Comparison of ENCODE assay signal across 24 cellular contexts in genomic region chr17:37158290-37158689, GRCh38.
DNase-seq lines count a peak whose midpoint lies in the region; ATAC-seq, FAIRE-seq and TF ChIP-seq lines count a peak whose summit lies in the region.
"Had no signal": no experiment of that assay in that cellular context is flagged by ENCODE, and none has a peak within 500 bp of the region (broad histone marks: within the 10 kb centered on the region; RNA-seq: fewer than 3 reads in every experiment).

No MANE protein-coding gene starts in this region.

- no TSS peak for BruUV-seq in MCF 10A (replicated peaks; lab: Mats Ljungman, UMichigan)

- no peak overlapping the region for H4K8ac ChIP-seq in trophoblast cell (ENCODE audit: low read depth, low read length)

- H2BK5ac ChIP-seq in trophoblast cell (ENCODE audit: low read depth, low read length, poor library complexity): no peak overlapping the region

- H4K12ac ChIP-seq in trophoblast cell (ENCODE audit: low read depth, low read length): no peak overlapping the region

- FAIRE-seq in bronchial epithelial cell (lab: Jason Lieb, UNC): no peak
- FAIRE-seq: A549, D721Med, GM12892, GM18507, H54 had no signal

- H3K27ac ChIP-seq in breast epithelium (no peak overlapping the region), trophoblast cell (ENCODE audit: low read depth, low read length) (no peak overlapping the region)
- H3K27ac ChIP-seq: 22Rv1, A549, C4-2B, GM23248, HL-60 had no signal

- POLR2A ChIA-PET in MCF 10A (lab: Yijun Ruan, JAX): interaction anchor here (1.3 to 2.0 kb wide), 2 partner anchors 10 to 18 kb away, joined by 4 to 7 read pairs; no protein-coding TSS in a partner anchor
- POLR2A ChIA-PET in activated CD4-positive, alpha-beta memory T cell treated with anti-CD3 and anti-CD28 coated beads, Interleukin-2, amount 10 ng/mL, durations not matched to agents 7 days and 5 days (lab: Charles Lee): no interaction called here

- peak; percentile 77 for ATAC-seq in esophagus mucosa
- ATAC-seq: A549 had no signal

- no peak for DNase-seq in MCF 10A (ENCODE audit: unreplicated experiment)
- no peak for DNase-seq in breast epithelium (ENCODE audit: low spot score in 2 of 2)
- DNase-seq in bronchial epithelial cell (ENCODE audit: low read depth): peak; percentile 67
- peak; percentile 14 to 42 for DNase-seq in trophoblast cell
- no peak for DNase-seq in SKM-1 treated with dmso at 0.1 percent for 144 hours (lab: John Stamatoyannopoulos, UW; ENCODE audit: unreplicated experiment)
- no peak for DNase-seq in activated T-cell treated with anti-CD3 and anti-CD28 coated beads for 4 hours
- DNase-seq in activated CD4-positive, alpha-beta memory T cell treated with anti-CD3 and anti-CD28 coated beads, Interleukin-2, amount 10 ng/mL, durations not matched to agents 7 days and 5 days: no peak
- DNase-seq: AML-193; Caco-2; CD4-positive, alpha-beta T cell; DMS153; DMS79; GDM1; GM23248; HCEC 1CT had no signal

- peaks cover 7% of the 10 kb centered on the region for H3K36me3 ChIP-seq in breast epithelium
- peaks cover 2% of the 10 kb centered on the region for H3K36me3 ChIP-seq in bronchial epithelial cell (ENCODE audit: control insufficient read depth, insufficient read depth, low read length)
- H3K36me3 ChIP-seq in trophoblast cell (ENCODE audit: control insufficient read depth in 1 of 2, insufficient read depth in 2 of 2, low read length in 2 of 2): peaks cover 11 to 12% of the 10 kb centered on the region in 2 experiments

- H2AK5ac ChIP-seq in trophoblast cell (ENCODE audit: low read length): no peak overlapping the region

- H3K14ac ChIP-seq in trophoblast cell (ENCODE audit: low read length): no peak overlapping the region

- H3K79me1 ChIP-seq in trophoblast cell (ENCODE audit: low read length): no peaks in the 10 kb centered on the region

- no peaks in the 10 kb centered on the region for H3K4me1 ChIP-seq in breast epithelium
- no peaks in the 10 kb centered on the region for H3K4me1 ChIP-seq in trophoblast cell (ENCODE audit: control insufficient read depth in 1 of 2, insufficient read depth in 2 of 2, low read length in 2 of 2)
- H3K4me1 ChIP-seq: Caco-2 had no signal

- no peak overlapping the region for H3K9ac ChIP-seq in trophoblast cell (ENCODE audit: low read length)
- H3K9ac ChIP-seq: GM23248 had no signal

- peaks cover 28% of the 10 kb centered on the region for H3K4me1 Mint-ChIP-seq in MCF 10A (ENCODE audit: insufficient read depth, unreplicated experiment)
- no peaks in the 10 kb centered on the region for H3K4me1 Mint-ChIP-seq in activated CD4-positive, alpha-beta memory T cell treated with anti-CD3 and anti-CD28 coated beads, Interleukin-2, amount 10 ng/mL, durations not matched to agents 7 days and 5 days

- no peak for TF ChIP-seq CTCF in MCF 10A (IDR thresholded peaks at IDR 0.05; ENCODE audit: unreplicated experiment)
- TF ChIP-seq CTCF in breast epithelium (IDR thresholded peaks at IDR 0.05): no peak
- TF ChIP-seq CTCF in bronchial epithelial cell (IDR thresholded peaks at IDR 0.05; ENCODE audit: insufficient read depth, low read length, severe bottlenecking): no peak

- no peak overlapping the region for H3K4me3 Mint-ChIP-seq in MCF 10A (ENCODE audit: unreplicated experiment)
- H3K4me3 Mint-ChIP-seq in activated CD4-positive, alpha-beta memory T cell treated with anti-CD3 and anti-CD28 coated beads, Interleukin-2, amount 10 ng/mL, durations not matched to agents 7 days and 5 days: no peak overlapping the region
- H3K4me3 Mint-ChIP-seq: CD4-positive, alpha-beta T cell had no signal

- no peak overlapping the region for H2BK12ac ChIP-seq in trophoblast cell (ENCODE audit: low read length)

- H3K4me2 ChIP-seq in trophoblast cell (ENCODE audit: low read length): no peak overlapping the region
- H3K4me2 ChIP-seq: A549 had no signal

- no peak overlapping the region for H3K4me3 ChIP-seq in breast epithelium
- no peak overlapping the region for H3K4me3 ChIP-seq in bronchial epithelial cell (ENCODE audit: low read depth, low read length)
- no peak overlapping the region for H3K4me3 ChIP-seq in trophoblast cell (ENCODE audit: low read depth, low read length)
- H3K4me3 ChIP-seq: A549, GM23248 had no signal

- H4K91ac ChIP-seq in trophoblast cell (ENCODE audit: low read depth, low read length): no peak overlapping the region

- peaks cover 5% of the 10 kb centered on the region for H3K9me3 Mint-ChIP-seq in MCF 10A (ENCODE audit: unreplicated experiment)
- no peaks in the 10 kb centered on the region for H3K9me3 Mint-ChIP-seq in activated CD4-positive, alpha-beta memory T cell treated with anti-CD3 and anti-CD28 coated beads, Interleukin-2, amount 10 ng/mL, durations not matched to agents 7 days and 5 days
- H3K9me3 Mint-ChIP-seq: CD4-positive, alpha-beta T cell had no signal

- TF ChIP-seq POLR2A in breast epithelium (IDR thresholded peaks at IDR 0.05): no peak

- no peak overlapping the region for H3K23ac ChIP-seq in trophoblast cell (ENCODE audit: low read length)

- H3K27me3 ChIP-seq in breast epithelium (no peaks in the 10 kb centered on the region), bronchial epithelial cell (ENCODE audit: control insufficient read depth, insufficient read depth, low read length) (no peaks in the 10 kb centered on the region), trophoblast cell (ENCODE audit: insufficient read depth, low read length) (no peaks in the 10 kb centered on the region)

- H3K79me2 ChIP-seq in trophoblast cell (ENCODE audit: control insufficient read depth, insufficient read depth, low read length, poor library complexity): no peaks in the 10 kb centered on the region

- H3K27me3 Mint-ChIP-seq in MCF 10A (ENCODE audit: insufficient read depth, unreplicated experiment): no peaks in the 10 kb centered on the region
- no peaks in the 10 kb centered on the region for H3K27me3 Mint-ChIP-seq in activated CD4-positive, alpha-beta memory T cell treated with anti-CD3 and anti-CD28 coated beads, Interleukin-2, amount 10 ng/mL, durations not matched to agents 7 days and 5 days
- H3K27me3 Mint-ChIP-seq: CD4-positive, alpha-beta T cell had no signal

- intact Hi-C loops in MCF 10A (cut with micrococcal nuclease): no loop called here
- intact Hi-C loops in breast epithelium (cut with DNase I; ENCODE audit: low total_unique reads): no loop called here

- peak overlapping the region; percentile 43 for H3K27ac Mint-ChIP-seq in MCF 10A (ENCODE audit: low read depth, unreplicated experiment)
- H3K27ac Mint-ChIP-seq in activated CD4-positive, alpha-beta memory T cell treated with anti-CD3 and anti-CD28 coated beads, Interleukin-2, amount 10 ng/mL, durations not matched to agents 7 days and 5 days: no peak overlapping the region
- H3K27ac Mint-ChIP-seq: CD4-positive, alpha-beta T cell had no signal

- H3K36me3 Mint-ChIP-seq in MCF 10A (ENCODE audit: insufficient read depth, unreplicated experiment): peaks cover 52% of the 10 kb centered on the region
- H3K36me3 Mint-ChIP-seq in activated CD4-positive, alpha-beta memory T cell treated with anti-CD3 and anti-CD28 coated beads, Interleukin-2, amount 10 ng/mL, durations not matched to agents 7 days and 5 days (ENCODE audit: low read depth): peaks cover 28% of the 10 kb centered on the region

- H2AFZ ChIP-seq in trophoblast cell (ENCODE audit: insufficient read depth, low read length, poor library complexity): no peak overlapping the region
- H2AFZ ChIP-seq: GM23248 had no signal

- no peak overlapping the region for H3K4ac ChIP-seq in trophoblast cell (ENCODE audit: low read depth, low read length)

- no peak overlapping the region for H3K18ac ChIP-seq in trophoblast cell (ENCODE audit: low read length)

- H2BK120ac ChIP-seq in trophoblast cell (ENCODE audit: insufficient read depth, low read length, poor library complexity): no peak overlapping the region

- CTCF ChIA-PET in MCF 10A (lab: Yijun Ruan, JAX): interaction anchor here (1.1 to 1.3 kb wide), 2 partner anchors 10 to 82 kb away, joined by 3 to 5 read pairs; no protein-coding TSS in a partner anchor
- CTCF ChIA-PET in activated CD4-positive, alpha-beta memory T cell treated with anti-CD3 and anti-CD28 coated beads, Interleukin-2, amount 10 ng/mL, durations not matched to agents 7 days and 5 days (lab: Charles Lee): no interaction called here

- H3K9me3 ChIP-seq in breast epithelium (no peaks in the 10 kb centered on the region), trophoblast cell (ENCODE audit: insufficient read depth, low read depth, low read length) (no peaks in the 10 kb centered on the region)
- H3K9me3 ChIP-seq: A549, Caco-2 had no signal

- WGBS in trophoblast cell (ENCODE audit: extremely low coverage, insufficient coverage, insufficient read length): no CpG with 5 or more reads among the region's 5 CpGs

Comparison
In these comparisons a context has a peak if more than half of its experiments do, and no peak if none do; other contexts are left out.
1. DNase-seq: peak in bronchial epithelial cell (single experiment) and trophoblast cell (2 of 2); none in MCF 10A (single experiment), breast epithelium (0 of 2), SKM-1 treated with dmso at 0.1 percent for 144 hours (single experiment), activated T-cell treated with anti-CD3 and anti-CD28 coated beads for 4 hours (single experiment) and activated CD4-positive, alpha-beta memory T cell treated with anti-CD3 and anti-CD28 coated beads, Interleukin-2, amount 10 ng/mL, durations not matched to agents 7 days and 5 days (single experiment).